Comparison of ENCODE assay signal across 15 cellular contexts in genomic region chr2:143015681-143016080, GRCh38.
"Had no signal": no experiment of that assay in that cellular context is flagged by ENCODE, and none has a peak within 500 bp of the region (broad histone marks: within the 10 kb centered on the region; RNA-seq: fewer than 3 reads in every experiment).

No MANE protein-coding gene starts in this region.

- H3K27ac ChIP-seq: ascending aorta, gastrocnemius medialis, heart left ventricle, right atrium auricular region had no signal

- H3K27ac Mint-ChIP-seq: activated T-helper 17 cell treated with anti-CD3 and anti-CD28 coated beads, Interleukin-2, amount 50 U/mL, for 72 hours; endodermal cell; natural killer cell; progenitor cell of endocrine pancreas; stimulated activated naive CD8-positive, alpha-beta T cell treated with anti-CD3 and anti-CD28 coated beads, Interleukin-15, Interleukin-2, amounts not matched to agents 100 ng/mL and 50 ng/mL, for 24 hours; type B pancreatic cell had no signal

- H3K9me3 ChIP-seq: ascending aorta, gastrocnemius medialis, right atrium auricular region had no signal

- ATAC-seq: activated T-helper 17 cell treated with anti-CD3 and anti-CD28 coated beads, Interleukin-2, amount 50 U/mL, for 72 hours; gastrocnemius medialis; heart left ventricle; left lobe of liver; natural killer cell had no signal

- H3K27me3 ChIP-seq: ascending aorta, gastrocnemius medialis, heart left ventricle, right atrium auricular region had no signal

- H3K4me1 ChIP-seq: ascending aorta, gastrocnemius medialis, heart left ventricle, right atrium auricular region had no signal

- DNase-seq: activated CD4-positive, CD25-positive, alpha-beta regulatory T cell treated with anti-CD3 and anti-CD28 coated beads, Interleukin-2, amount 50 U/mL, for 72 hours; activated naive CD4-positive, alpha-beta T cell treated with Interleukin-2 at 50 U/mL for 16 hours; endodermal cell; gastrocnemius medialis; heart left ventricle; natural killer cell; nucleus accumbens; small intestine had no signal

- H3K4me3 Mint-ChIP-seq: activated T-helper 17 cell treated with anti-CD3 and anti-CD28 coated beads, Interleukin-2, amount 50 U/mL, for 72 hours; endodermal cell; natural killer cell; stimulated activated naive CD8-positive, alpha-beta T cell treated with anti-CD3 and anti-CD28 coated beads, Interleukin-15, Interleukin-2, amounts not matched to agents 100 ng/mL and 50 ng/mL, for 24 hours; type B pancreatic cell had no signal

- H3K4me1 Mint-ChIP-seq: endodermal cell had no signal

- H3K27me3 Mint-ChIP-seq: activated T-helper 17 cell treated with anti-CD3 and anti-CD28 coated beads, Interleukin-2, amount 50 U/mL, for 72 hours; progenitor cell of endocrine pancreas; stimulated activated naive CD8-positive, alpha-beta T cell treated with anti-CD3 and anti-CD28 coated beads, Interleukin-15, Interleukin-2, amounts not matched to agents 100 ng/mL and 50 ng/mL, for 24 hours; type B pancreatic cell had no signal

- H3K9me3 Mint-ChIP-seq: type B pancreatic cell had no signal

- H3K36me3 ChIP-seq: ascending aorta, gastrocnemius medialis, heart left ventricle, right atrium auricular region had no signal

- H3K4me3 ChIP-seq: ascending aorta, gastrocnemius medialis, heart left ventricle, right atrium auricular region had no signal
